Comparison of ENCODE assay signal across 8 cellular contexts in genomic region chr1:246506785-246507639, GRCh38.
A peak's percentile ranks its signal among the peaks of the same experiment; 100 is the strongest.
DNase-seq lines count a peak whose midpoint lies in the region; ATAC-seq and TF ChIP-seq lines count a peak whose summit lies in the region.

Gene SMYD3 (minus strand): TSS chr1:246507279.

- no peak for TF ChIP-seq CTCF in AG09309 (IDR thresholded peaks at IDR 0.05; ENCODE audit: control insufficient read depth, insufficient read depth, low read depth, low read length, missing control alignments)

- peak within 1 kb of the TSS; percentile 67 for H3K4me3 ChIP-seq in AG09309 (ENCODE audit: control insufficient read depth, low read depth, low read length)

- ATAC-seq in GM18907 (IDR thresholded peaks at IDR 0.05; ENCODE audit: unreplicated experiment) (peak; percentile 91), HG03139 (IDR thresholded peaks at IDR 0.05; ENCODE audit: unreplicated experiment) (peak; percentile 82)

- no peak for DNase-seq in AG09309 (ENCODE audit: low read depth)
- peak; percentile 93 for DNase-seq in NCI-H2227 (lab: John Stamatoyannopoulos, UW; ENCODE audit: unreplicated experiment)
- peak; percentile 45 for DNase-seq in activated CD4-positive, CD25-positive, alpha-beta regulatory T cell treated with anti-CD3 and anti-CD28 coated beads, Interleukin-2, amount 50 U/mL, for 16 hours (ENCODE audit: low read depth, low spot score)
- DNase-seq in cerebellar nuclear complex (lab: John Stamatoyannopoulos, UW): peak; percentile 62 to 67
- DNase-seq in kidney tubule cell (ENCODE audit: low spot score): peak; percentile 90
- DNase-seq in stimulated activated CD4-positive, alpha-beta T cell treated with anti-CD3 and anti-CD28 coated beads, Interleukin-1b, Interleukin-23, amount 100 ng/mL, for 4 hours (ENCODE audit: low read depth in 2 of 2): peak; percentile 64 to 65
